In the genomic region with DNA sequence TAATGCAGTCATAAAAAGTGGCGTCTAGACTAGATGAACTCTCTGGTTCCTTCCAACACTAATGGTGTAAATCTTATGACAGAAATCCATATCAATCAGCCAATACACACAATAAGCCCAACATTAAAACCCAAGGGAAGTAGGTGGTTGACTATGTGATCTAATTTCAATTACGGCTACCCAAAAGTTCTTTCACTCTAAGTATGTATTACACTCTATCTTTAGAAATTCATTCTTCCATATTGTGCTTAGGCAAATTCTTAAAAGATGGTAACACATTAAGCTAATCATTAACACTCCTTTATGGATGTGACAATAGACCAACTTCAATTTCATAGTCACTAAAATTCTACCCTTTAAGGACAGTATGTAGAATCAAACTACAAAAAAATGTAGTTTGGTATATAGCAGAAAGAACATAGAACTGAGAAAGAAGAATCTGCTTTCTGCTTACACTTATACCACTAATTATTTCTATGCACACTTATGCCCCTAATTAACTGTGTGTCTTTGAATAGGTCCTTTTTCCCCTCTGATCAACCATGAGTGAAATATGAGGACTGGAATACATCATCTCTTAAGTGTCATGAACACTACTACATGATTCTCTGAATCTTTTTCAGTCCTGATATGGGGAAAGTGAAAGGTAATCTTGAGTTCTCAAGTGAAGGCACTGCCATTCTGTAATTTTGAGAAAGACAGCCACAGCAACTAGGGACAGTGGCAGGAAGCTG, we compare ENCODE assay signal across 19 cellular contexts.
"Had no signal": no experiment of that assay in that cellular context is flagged by ENCODE, and none has a peak within 500 bp of the region (broad histone marks: within the 10 kb centered on the region; RNA-seq: fewer than 3 reads in every experiment).

No MANE protein-coding gene starts in this region.

- H3K9me3 ChIP-seq: gastroesophageal sphincter, heart left ventricle, spleen, upper lobe of left lung had no signal

- H3K4me3 ChIP-seq: gastroesophageal sphincter, heart left ventricle, spleen, upper lobe of left lung had no signal

- H3K27ac ChIP-seq: epithelial cell of prostate, gastroesophageal sphincter, heart left ventricle, spleen, upper lobe of left lung, VCaP had no signal

- ATAC-seq: activated CD8-positive, alpha-beta T cell treated with anti-CD3 and anti-CD28 coated beads, Interleukin-2, amount 10 ng/mL, durations not matched to agents 7 days and 5 days; activated naive CD4-positive, alpha-beta T cell treated with anti-CD3 and anti-CD28 coated beads, Interleukin-2, amount 50 U/mL, for 72 hours; heart left ventricle; left ventricle myocardium superior; natural killer cell had no signal

- H3K27me3 ChIP-seq: gastroesophageal sphincter, heart left ventricle, spleen, upper lobe of left lung had no signal

- H3K36me3 ChIP-seq: gastroesophageal sphincter, heart left ventricle, spleen, upper lobe of left lung had no signal

- DNase-seq: activated CD4-positive, alpha-beta T cell treated with anti-CD3 and anti-CD28 coated beads for 1 hour; activated CD4-positive, alpha-beta T cell treated with anti-CD3 and anti-CD28 coated beads, Interleukin-2, amount 50 U/mL, for 1 hour; activated CD8-positive, alpha-beta T cell treated with anti-CD3 and anti-CD28 coated beads, Interleukin-2, amount 10 ng/mL, durations not matched to agents 7 days and 5 days; activated gamma-delta T cell treated with Interleukin-2 at 50 U/mL for 16 hours; aorta; heart left ventricle; left ventricle myocardium superior; mammary epithelial cell; midbrain; natural killer cell; retina; spleen; stimulated activated CD4-positive, alpha-beta T cell treated with anti-CD3 and anti-CD28 coated beads, Interleukin-4, amount 100 ng/mL, for 24 hours; stimulated activated naive CD4-positive, alpha-beta T cell treated with Interleukin-2 at 50 U/mL for 16 hours; upper lobe of left lung had no signal
